Comparison of ENCODE assay signal across 8 cellular contexts in genomic region chr5:68240196-68240595, GRCh38. TPM values are rescaled to one million over a fixed set of nuclear protein-coding genes. Genes with fewer than 3 reads are reported as not detected.
A peak's percentile ranks its signal among the peaks of the same experiment; 100 is the strongest.
DNase-seq lines count a peak whose midpoint lies in the region; ATAC-seq and TF ChIP-seq lines count a peak whose summit lies in the region.

No MANE protein-coding gene starts in this region.

- no peak for TF ChIP-seq POLR2A in IMR-90 (IDR thresholded peaks at IDR 0.05; ENCODE audit: low read depth, low read length)

- peaks cover 20 to 37% of the 10 kb centered on the region in 2 donors for H3K36me3 Mint-ChIP-seq in CD14-positive monocyte
- H3K36me3 Mint-ChIP-seq in stimulated activated naive B cell treated with anti-CD40 and anti-IgM and Interleukin-4, amounts not matched to agents 10 μg/mL and 1 μg/mL and 100 μg/mL, for 72 hours, result peaks cover 8 to 20% of the 10 kb centered on the region in 2 donors

- H3K27me3 ChIP-seq in IMR-90 (ENCODE audit: control insufficient read depth, insufficient read depth, low read length) (no peaks in the 10 kb centered on the region), brain microvascular endothelial cell (replicated peaks) (no peaks in the 10 kb centered on the region)

- no peaks in the 10 kb centered on the region for H3K9me3 ChIP-seq in IMR-90 (ENCODE audit: control insufficient read depth, insufficient read depth, low read length)

- H3K4me3 ChIP-seq in IMR-90 (ENCODE audit: insufficient read depth, low read depth, low read length) (no peak overlapping the region), brain microvascular endothelial cell (ENCODE audit: low read depth, low read length) (no peak overlapping the region)

- H3K4me2 ChIP-seq in IMR-90 (ENCODE audit: low read depth, low read length), result peak overlapping the region; percentile 22; the same call in 1 of the 2 replicates

- no peak overlapping the region for H2BK5ac ChIP-seq in IMR-90 (ENCODE audit: low read depth, low read length, poor library complexity, severe bottlenecking)

- peaks cover 9 to 31% of the 10 kb centered on the region in 2 experiments; a peak in 3 of 4 replicates for H3K79me1 ChIP-seq in IMR-90 (ENCODE audit: low read depth in 1 of 2, low read length in 2 of 2)

- H4K5ac ChIP-seq in IMR-90 (ENCODE audit: low read depth, low read length), result 0 out of 2 replicates have a peak overlapping the region, but pooled peaks have one; percentile 34

- H3K27ac ChIP-seq in IMR-90 (ENCODE audit: insufficient read depth, low read length) (no peak overlapping the region), brain microvascular endothelial cell (peak overlapping the region; percentile 7)

- in situ Hi-C loops in IMR-90 (cut with MboI; ENCODE audit: low sequenced_read_pairs) (no loop called here), brain microvascular endothelial cell (cut with HindIII; ENCODE audit: low pct_ligation_motif_present, low sequenced_read_pairs) (no loop called here)

- peak overlapping the region; percentile 54; the same call in 1 of the 2 replicates for H3K18ac ChIP-seq in IMR-90 (ENCODE audit: low read depth, low read length)

- POLR2A ChIA-PET in IMR-90 (lab: Charles Lee; ENCODE audit: unreplicated experiment), result no interaction called here

- no peak overlapping the region for H4K8ac ChIP-seq in IMR-90 (ENCODE audit: low read depth in 2 of 2, low read length in 2 of 2)

- no peak overlapping the region for H3K14ac ChIP-seq in IMR-90 (replicated peaks; ENCODE audit: low read depth, low read length)

- TF ChIP-seq RAD21 in IMR-90 (IDR thresholded peaks at IDR 0.05; ENCODE audit: low read length), result no peak

- H3K4me1 Mint-ChIP-seq in CD14-positive monocyte, result peaks cover 67% of the 10 kb centered on the region
- peaks cover 48 to 84% of the 10 kb centered on the region in 2 donors for H3K4me1 Mint-ChIP-seq in stimulated activated naive B cell treated with anti-CD40 and anti-IgM and Interleukin-4, amounts not matched to agents 10 μg/mL and 1 μg/mL and 100 μg/mL, for 72 hours

- no peak overlapping the region for H3K56ac ChIP-seq in IMR-90 (ENCODE audit: extremely low read depth, insufficient read depth, low read length)

- ATAC-seq in GM19397 (IDR thresholded peaks at IDR 0.05; ENCODE audit: unreplicated experiment) (peak; percentile 37), IMR-90 (ENCODE audit: low read depth) (peak; percentile 13; the same call in 1 of the 2 replicates), left cardiac atrium (no peak)
- peak; percentile 84 to 88 for ATAC-seq in stimulated activated naive B cell treated with anti-CD40 and anti-IgM and Interleukin-4, amounts not matched to agents 10 μg/mL and 1 μg/mL and 100 μg/mL, for 72 hours (replicated peaks)

- CTCF ChIA-PET in IMR-90 (lab: Yijun Ruan, JAX), result interaction anchor here (1.1 kb wide), 1 partner anchor 12 kb away, joined by 5 read pairs; no protein-coding TSS in a partner anchor

- H3K23ac ChIP-seq in IMR-90 (ENCODE audit: low read depth, low read length), result no peak overlapping the region

- intact Hi-C loops in CD14-positive monocyte (cut with micrococcal nuclease), result loop anchor here (10.0 kb wide), 1 partner anchor 45 kb away; no protein-coding TSS in a partner anchor
- intact Hi-C loops in IMR-90 (cut with micrococcal nuclease), result no loop called here
- intact Hi-C loops in left cardiac atrium (cut with DNase I), result no loop called here

- DNase-seq in CD14-positive monocyte (ENCODE audit: low spot score) (no peak), IMR-90 (no peak), brain microvascular endothelial cell (no peak), NCI-H1694 treated with DMSO at 0.1 percent for 48 hours (lab: John Stamatoyannopoulos, UW) (no peak), DMS153 treated with DMSO at 0.1 percent for 48 hours (lab: John Stamatoyannopoulos, UW; ENCODE audit: unreplicated experiment) (no peak), left cardiac atrium (no peak)
- no peak for DNase-seq in stimulated activated naive B cell treated with anti-CD40 and anti-IgM and Interleukin-4, amounts not matched to agents 10 μg/mL and 1 μg/mL and 100 μg/mL, for 72 hours

- no peak overlapping the region for H2BK15ac ChIP-seq in IMR-90 (ENCODE audit: low read depth, low read length)

- no TSS peak for BruUV-seq in IMR-90 (replicated peaks; lab: Mats Ljungman, UMichigan)

- H3K4me1 ChIP-seq in IMR-90 (ENCODE audit: control insufficient read depth, insufficient read depth, low read length), result peaks cover 5% of the 10 kb centered on the region

- H3K27me3 Mint-ChIP-seq in CD14-positive monocyte (ENCODE audit: low read depth in 3 of 3), result no peaks in the 10 kb centered on the region
- H3K27me3 Mint-ChIP-seq in stimulated activated naive B cell treated with anti-CD40 and anti-IgM and Interleukin-4, amounts not matched to agents 10 μg/mL and 1 μg/mL and 100 μg/mL, for 72 hours, result no peaks in the 10 kb centered on the region

- no peaks in the 10 kb centered on the region; the same call in 1 of the 2 replicates for H4K20me1 ChIP-seq in IMR-90 (ENCODE audit: insufficient read depth, low read length)

- H3K9me1 ChIP-seq in IMR-90 (ENCODE audit: insufficient read depth, low read length), result no peaks in the 10 kb centered on the region

- TF ChIP-seq CTCF in CD14-positive monocyte (IDR thresholded peaks at IDR 0.05) (no peak), IMR-90 (conservative IDR thresholded peaks at IDR 0.05; ENCODE audit: low read depth, low read length) (no peak), brain microvascular endothelial cell (IDR thresholded peaks at IDR 0.05; ENCODE audit: low read depth, low read length, missing control alignments) (no peak)

- H3K4ac ChIP-seq in IMR-90 (ENCODE audit: low read depth, low read length), result no peak overlapping the region

- H3K9me3 Mint-ChIP-seq in CD14-positive monocyte, result peaks cover 0 to 2% (median 0%) of the 10 kb centered on the region in 7 donors
- no peaks in the 10 kb centered on the region for H3K9me3 Mint-ChIP-seq in stimulated activated naive B cell treated with anti-CD40 and anti-IgM and Interleukin-4, amounts not matched to agents 10 μg/mL and 1 μg/mL and 100 μg/mL, for 72 hours

- no peak overlapping the region for H3K9ac ChIP-seq in IMR-90 (ENCODE audit: low read depth, low read length)

- no peak overlapping the region for H2AK5ac ChIP-seq in IMR-90 (ENCODE audit: low read depth, low read length)

- dilution Hi-C loops in IMR-90 (cut with HindIII; ENCODE audit: low sequenced_read_pairs, unreplicated experiment), result no loop called here

- H2AFZ ChIP-seq in IMR-90 (replicated peaks; ENCODE audit: low read length, poor library complexity), result no peak overlapping the region

- no peak overlapping the region for H4K91ac ChIP-seq in IMR-90 (ENCODE audit: insufficient read depth, low read depth, low read length)

- H2BK120ac ChIP-seq in IMR-90 (ENCODE audit: low read depth, low read length), result no peak overlapping the region

- no peak overlapping the region for H2AK9ac ChIP-seq in IMR-90 (replicated peaks; ENCODE audit: low read depth, low read length, poor library complexity)

- H2BK20ac ChIP-seq in IMR-90 (ENCODE audit: low read depth, low read length), result no peak overlapping the region

- H3K36me3 ChIP-seq in IMR-90 (ENCODE audit: control insufficient read depth, insufficient read depth, low read length) (no peaks in the 10 kb centered on the region), brain microvascular endothelial cell (replicated peaks) (no peaks in the 10 kb centered on the region)

- peak overlapping the region; percentile 72 to 93 (median 85) for H3K27ac Mint-ChIP-seq in CD14-positive monocyte
- H3K27ac Mint-ChIP-seq in stimulated activated naive B cell treated with anti-CD40 and anti-IgM and Interleukin-4, amounts not matched to agents 10 μg/mL and 1 μg/mL and 100 μg/mL, for 72 hours, result peak overlapping the region; percentile 87

- peak overlapping the region; percentile 25 to 51 for H3K4me3 Mint-ChIP-seq in CD14-positive monocyte
- peak overlapping the region; percentile 4 to 62 for H3K4me3 Mint-ChIP-seq in stimulated activated naive B cell treated with anti-CD40 and anti-IgM and Interleukin-4, amounts not matched to agents 10 μg/mL and 1 μg/mL and 100 μg/mL, for 72 hours

TF ChIP-seq in IMR-90, 13 proteins besides CTCF, POLR2A, EP300 and RAD21 (continues in another document):
- TF ChIP-seq CHD1 (IDR thresholded peaks at IDR 0.05; ENCODE audit: low read depth, low read length), result no peak
- TF ChIP-seq MXI1 (IDR thresholded peaks at IDR 0.05; ENCODE audit: borderline replicate concordance, low read depth, low read length), result no peak
- no peak for TF ChIP-seq MAFK (IDR thresholded peaks at IDR 0.05; ENCODE audit: low read depth, low read length)
- TF ChIP-seq USF2 (IDR thresholded peaks at IDR 0.05; ENCODE audit: low read depth, low read length), result no peak
- TF ChIP-seq ELK1 (IDR thresholded peaks at IDR 0.05; ENCODE audit: borderline replicate concordance, low read depth, low read length), result no peak
- no peak for TF ChIP-seq MAZ (IDR thresholded peaks at IDR 0.05; ENCODE audit: borderline replicate concordance, low read depth, low read length)
- no peak for TF ChIP-seq SMC3 (IDR thresholded peaks at IDR 0.05; ENCODE audit: low read depth, low read length)
- TF ChIP-seq FOS (IDR thresholded peaks at IDR 0.05; ENCODE audit: low read depth, low read length), result no peak
- no peak for TF ChIP-seq BHLHE40 (IDR thresholded peaks at IDR 0.05; ENCODE audit: low read depth, low read length)
- no peak for TF ChIP-seq CEBPB (IDR thresholded peaks at IDR 0.05; ENCODE audit: low read depth, low read length)
- no peak for TF ChIP-seq NFE2L2 (IDR thresholded peaks at IDR 0.05; ENCODE audit: low read depth, low read length)

RNA-seq across cellular contexts. Expression of gene PIK3R1, which starts 24.6 kb away (rescaled TPM):
- polyA plus RNA-seq in CD14-positive monocyte (10 to 100 TPM; 10.5 to 25.5 TPM), IMR-90 (2012; rRNA removed) (2.4 and 2.6 TPM in 2 replicates)
- total RNA-seq in IMR-90 (2012; rRNA removed) (9.3 and 13.6 TPM in 2 replicates), left cardiac atrium (100 to 1,000 TPM in 1 of 2 donors, 10 to 100 TPM in 1; 61.8 to 127 TPM)
- 0.45 and 0.77 TPM in 2 replicates for polyA plus RNA-seq in IMR-90 (2012; cell fraction: cytosol; rRNA removed)
- polyA plus RNA-seq in IMR-90 (2012; cell fraction: nucleus; rRNA removed; ENCODE audit: low replicate concordance), result 0.92 and 4.4 TPM in 2 replicates

Comparison
In these comparisons a context has a peak if more than half of its experiments do, and no peak if none do; other contexts are left out.
1. ATAC-seq: peak in GM19397 (single experiment), IMR-90 (single experiment) and stimulated activated naive B cell treated with anti-CD40 and anti-IgM and Interleukin-4, amounts not matched to agents 10 μg/mL and 1 μg/mL and 100 μg/mL, for 72 hours (2 of 2); none in left cardiac atrium (0 of 2).
2. intact Hi-C loops: an anchor here in CD14-positive monocyte (10.0 kb wide); none called in IMR-90 and left cardiac atrium.